In the genomic region with DNA sequence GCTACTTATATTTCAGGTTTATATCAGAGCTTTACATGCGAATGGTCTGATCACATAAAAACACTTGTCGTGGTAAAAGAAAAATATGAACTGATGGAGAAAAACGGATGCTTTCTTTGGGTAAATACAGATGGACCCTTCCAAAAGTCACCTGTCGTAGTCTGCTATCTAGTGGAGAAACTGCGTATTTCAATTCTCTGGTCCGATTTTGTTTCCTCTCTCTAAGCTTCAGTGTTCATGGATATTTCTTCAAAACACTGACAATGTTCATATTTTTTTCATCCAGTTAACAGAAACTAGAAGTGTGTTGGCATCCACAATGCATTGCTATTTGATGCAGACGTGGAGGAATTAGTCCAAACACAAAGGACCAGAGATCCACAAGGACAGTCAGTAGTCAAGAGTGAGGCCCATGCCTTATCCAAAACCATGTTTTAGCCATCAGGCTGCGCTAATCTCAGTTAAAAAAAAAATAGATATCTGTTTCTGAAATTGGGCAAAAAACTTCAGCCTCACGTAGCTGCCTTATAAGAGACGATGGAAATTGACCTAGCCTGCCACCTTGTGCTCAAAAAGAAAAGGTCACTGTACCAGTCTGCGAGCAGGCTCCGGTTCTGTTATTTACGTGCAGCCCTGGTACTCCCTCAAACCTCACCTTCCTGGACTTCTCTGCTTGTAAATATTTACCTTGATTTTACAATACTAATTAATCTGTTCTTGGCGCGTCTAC, we compare ENCODE assay signal across 8 cellular contexts. TPM values are rescaled to one million over a fixed set of nuclear protein-coding genes. Genes with fewer than 3 reads are reported as not detected.
DNase-seq lines count a peak whose midpoint lies in the region; ATAC-seq and TF ChIP-seq lines count a peak whose summit lies in the region.

No MANE protein-coding gene starts in this region.

- peak overlapping the region; percentile 49 for H3K4me3 Mint-ChIP-seq in T-helper 2 cell treated with Interferon-gamma antibody and Interleukin-4, amounts not matched to agents 5 μg/mL and 100 μg/mL, for 36 hours
- peak overlapping the region; percentile 51 to 60 for H3K4me3 Mint-ChIP-seq in stimulated activated naive B cell treated with anti-CD40 and anti-IgM and Interleukin-4, amounts not matched to agents 10 μg/mL and 1 μg/mL and 100 μg/mL, for 72 hours

- peaks cover 34% of the 10 kb centered on the region for H3K27me3 Mint-ChIP-seq in T-helper 2 cell treated with Interferon-gamma antibody and Interleukin-4, amounts not matched to agents 5 μg/mL and 100 μg/mL, for 36 hours (ENCODE audit: low read depth)
- H3K27me3 Mint-ChIP-seq in stimulated activated naive B cell treated with anti-CD40 and anti-IgM and Interleukin-4, amounts not matched to agents 10 μg/mL and 1 μg/mL and 100 μg/mL, for 72 hours: peaks cover 12 to 14% of the 10 kb centered on the region in 2 donors

- H3K27ac ChIP-seq in coronary artery (no peak overlapping the region), liver (ENCODE audit: low read depth in 1 of 2, low read length in 2 of 2) (no peak overlapping the region)

- DNase-seq in activated T-cell treated with anti-CD3 and anti-CD28 coated beads for 24 hours (ENCODE audit: low read depth): peak; percentile 9
- DNase-seq in activated T-cell treated with anti-CD3 and anti-CD28 coated beads, Interleukin-2, amount 50 U/mL, for 1 hour: no peak
- DNase-seq in HFF-Myc (ENCODE audit: extremely low read depth, low read depth): peak; percentile 26
- peak; percentile 81 for DNase-seq in NB4 (ENCODE audit: low read depth)
- peak; percentile 13 for DNase-seq in T-helper 2 cell treated with Interferon-gamma antibody and Interleukin-4, amounts not matched to agents 5 μg/mL and 100 μg/mL, for 36 hours (ENCODE audit: low spot score)
- no peak for DNase-seq in coronary artery (ENCODE audit: low spot score)
- DNase-seq in stimulated activated naive B cell treated with anti-CD40 and anti-IgM and Interleukin-4, amounts not matched to agents 10 μg/mL and 1 μg/mL and 100 μg/mL, for 72 hours: peak; percentile 9

- no peak for TF ChIP-seq POLR2A in NB4 (IDR thresholded peaks at IDR 0.05; ENCODE audit: extremely low read depth, insufficient read length)

- H3K4me1 Mint-ChIP-seq in T-helper 2 cell treated with Interferon-gamma antibody and Interleukin-4, amounts not matched to agents 5 μg/mL and 100 μg/mL, for 36 hours (ENCODE audit: low read depth): peaks cover 13% of the 10 kb centered on the region
- H3K4me1 Mint-ChIP-seq in stimulated activated naive B cell treated with anti-CD40 and anti-IgM and Interleukin-4, amounts not matched to agents 10 μg/mL and 1 μg/mL and 100 μg/mL, for 72 hours: peaks cover 5 to 14% of the 10 kb centered on the region in 2 donors

- peak; percentile 54 for TF ChIP-seq CTCF in HFF-Myc (IDR thresholded peaks at IDR 0.05; ENCODE audit: low read depth, low read length, missing control alignments)
- peak; percentile 50 for TF ChIP-seq CTCF in NB4 (IDR thresholded peaks at IDR 0.05; ENCODE audit: low read depth, low read length)
- peak; percentile 60 for TF ChIP-seq CTCF in coronary artery (IDR thresholded peaks at IDR 0.05)
- TF ChIP-seq CTCF in liver (IDR thresholded peaks at IDR 0.05; ENCODE audit: low read depth, low read length, missing input control): peak; percentile 70

- peak; percentile 75 to 79 for TF ChIP-seq RAD21 in liver (IDR thresholded peaks at IDR 0.05)

- H3K9me3 ChIP-seq in liver (ENCODE audit: control insufficient read depth in 4 of 4, low read length in 3 of 4): no peaks in the 10 kb centered on the region

- H3K4me1 ChIP-seq in liver (ENCODE audit: control insufficient read depth in 4 of 4, insufficient read depth in 4 of 4, low read length in 3 of 4): peaks cover 2 to 7% (median 4%) of the 10 kb centered on the region in 4 donors

- H3K36me3 Mint-ChIP-seq in T-helper 2 cell treated with Interferon-gamma antibody and Interleukin-4, amounts not matched to agents 5 μg/mL and 100 μg/mL, for 36 hours (ENCODE audit: low read depth): no peaks in the 10 kb centered on the region
- no peaks in the 10 kb centered on the region for H3K36me3 Mint-ChIP-seq in stimulated activated naive B cell treated with anti-CD40 and anti-IgM and Interleukin-4, amounts not matched to agents 10 μg/mL and 1 μg/mL and 100 μg/mL, for 72 hours

- H3K27me3 ChIP-seq in liver (ENCODE audit: control insufficient read depth in 4 of 4, insufficient read depth in 4 of 4, low read length in 3 of 4): no peaks in the 10 kb centered on the region

- no peak overlapping the region for H3K27ac Mint-ChIP-seq in T-helper 2 cell treated with Interferon-gamma antibody and Interleukin-4, amounts not matched to agents 5 μg/mL and 100 μg/mL, for 36 hours
- no peak overlapping the region for H3K27ac Mint-ChIP-seq in stimulated activated naive B cell treated with anti-CD40 and anti-IgM and Interleukin-4, amounts not matched to agents 10 μg/mL and 1 μg/mL and 100 μg/mL, for 72 hours

- WGBS in liver: 10% methylated on average over 15 of the region's 15 CpGs

- no peaks in the 10 kb centered on the region for H3K9me3 Mint-ChIP-seq in T-helper 2 cell treated with Interferon-gamma antibody and Interleukin-4, amounts not matched to agents 5 μg/mL and 100 μg/mL, for 36 hours
- H3K9me3 Mint-ChIP-seq in stimulated activated naive B cell treated with anti-CD40 and anti-IgM and Interleukin-4, amounts not matched to agents 10 μg/mL and 1 μg/mL and 100 μg/mL, for 72 hours: no peaks in the 10 kb centered on the region

- H3K4me3 ChIP-seq in HFF-Myc (replicated peaks; ENCODE audit: low read depth, low read length): no peak overlapping the region
- peak overlapping the region; percentile 32 for H3K4me3 ChIP-seq in NB4 (ENCODE audit: low read depth, low read length)
- H3K4me3 ChIP-seq in coronary artery: peak overlapping the region; percentile 58
- no peak overlapping the region for H3K4me3 ChIP-seq in liver (ENCODE audit: low read depth in 1 of 3, low read length in 3 of 3)

- H3K9ac ChIP-seq in liver (ENCODE audit: low read depth in 1 of 2, low read length in 2 of 2): no peak overlapping the region

- H3K36me3 ChIP-seq in liver (ENCODE audit: control insufficient read depth in 4 of 4, insufficient read depth in 3 of 4, low read depth in 1 of 4, low read length in 3 of 4): no peaks in the 10 kb centered on the region

- peak; percentile 92 to 94 for ATAC-seq in stimulated activated naive B cell treated with anti-CD40 and anti-IgM and Interleukin-4, amounts not matched to agents 10 μg/mL and 1 μg/mL and 100 μg/mL, for 72 hours (replicated peaks)

TF ChIP-seq in liver, 16 proteins besides CTCF, POLR2A, EP300 and RAD21:
- TF ChIP-seq SP1 (IDR thresholded peaks at IDR 0.05) (no peak), NR2F2 (IDR thresholded peaks at IDR 0.05) (peak; percentile 29), HNF4G (IDR thresholded peaks at IDR 0.05) (no peak), JUND (IDR thresholded peaks at IDR 0.05) (no peak), RXRA (IDR thresholded peaks at IDR 0.05) (no peak), EGR1 (IDR thresholded peaks at IDR 0.05; ENCODE audit: low read depth in 2 of 2) (no peak), ATF3 (IDR thresholded peaks at IDR 0.05) (no peak), TAF1 (conservative IDR thresholded peaks at IDR 0.05) (no peak)

RNA-seq across cellular contexts. Expression of gene MEPE, which starts 16.0 kb away (rescaled TPM):
- not detected for total RNA-seq in liver
- polyA plus RNA-seq in liver: under 1 TPM in 1 of 2 donors, not detected in 1; 0.07 TPM

RNA-seq across cellular contexts. Expression of gene IBSP, which starts 49.4 kb away (rescaled TPM):
- total RNA-seq in liver: not detected
- not detected for polyA plus RNA-seq in liver

Comparison
In these comparisons a context has a peak if more than half of its experiments do, and no peak if none do; other contexts are left out.
1. DNase-seq: peak in activated T-cell treated with anti-CD3 and anti-CD28 coated beads for 24 hours (single experiment), HFF-Myc (single experiment), NB4 (single experiment), T-helper 2 cell treated with Interferon-gamma antibody and Interleukin-4, amounts not matched to agents 5 μg/mL and 100 μg/mL, for 36 hours (single experiment) and stimulated activated naive B cell treated with anti-CD40 and anti-IgM and Interleukin-4, amounts not matched to agents 10 μg/mL and 1 μg/mL and 100 μg/mL, for 72 hours (single experiment); none in activated T-cell treated with anti-CD3 and anti-CD28 coated beads, Interleukin-2, amount 50 U/mL, for 1 hour (single experiment) and coronary artery (single experiment).
2. H3K4me3 ChIP-seq: peak in NB4 (single experiment) and coronary artery (single experiment); none in HFF-Myc (single experiment) and liver (0 of 3).
3. Peak in every context shown above with its lines, with median percentiles within 50 percentile points of each other: CTCF ChIP-seq.